In the genomic region with DNA sequence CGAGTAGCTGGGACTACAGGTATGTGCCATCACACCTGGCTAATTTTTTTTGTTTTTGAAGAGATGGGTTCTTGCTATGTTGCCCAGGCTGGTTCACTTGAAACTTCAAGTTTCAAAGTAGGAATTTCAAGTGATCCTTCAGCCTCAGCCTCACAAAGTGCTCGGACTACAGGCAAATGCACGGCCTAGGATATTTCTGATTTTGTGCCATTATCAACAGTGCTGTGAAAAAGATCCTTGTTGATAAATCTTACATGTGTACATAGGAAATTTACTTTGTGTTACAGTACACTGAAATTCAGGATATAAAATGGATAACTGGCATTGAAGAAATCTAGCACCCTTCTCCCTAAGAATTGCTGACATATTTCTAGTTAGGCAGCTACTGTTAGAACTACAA, we compare ENCODE assay signal across 16 cellular contexts.
DNase-seq lines count a peak whose midpoint lies in the region; ATAC-seq and TF ChIP-seq lines count a peak whose summit lies in the region.
"Had no signal": no experiment of that assay in that cellular context is flagged by ENCODE, and none has a peak within 500 bp of the region (broad histone marks: within the 10 kb centered on the region; RNA-seq: fewer than 3 reads in every experiment).

No MANE protein-coding gene starts in this region.

- H3K27me3 ChIP-seq in GM23248 (replicated peaks; ENCODE audit: insufficient read depth) (no peaks in the 10 kb centered on the region), WERI-Rb-1 (ENCODE audit: insufficient read depth, low read depth, severe bottlenecking) (no peaks in the 10 kb centered on the region), neural progenitor cell (no peaks in the 10 kb centered on the region)
- H3K27me3 ChIP-seq: BLaER1 treated with 17β-estradiol and CSF1 and Interleukin-3, amounts not matched to agents 10 nM and 100 nM had no signal

- H2AFZ ChIP-seq in GM23248 (no peak overlapping the region), neural progenitor cell (replicated peaks) (no peak overlapping the region)
- H2AFZ ChIP-seq: GM23338 had no signal

- peaks cover 20% of the 10 kb centered on the region for H3K9me3 Mint-ChIP-seq in T-helper 1 cell treated with Interleukin-12 subunit alpha and Interleukin-12 subunit beta and Interleukin-4 antibody, amounts not matched to agents 30 μg/mL and 1 μg/mL, for 36 hours
- no peaks in the 10 kb centered on the region for H3K9me3 Mint-ChIP-seq in neural progenitor cell
- H3K9me3 Mint-ChIP-seq: GM23338 had no signal

- H3K4me1 ChIP-seq in GM23248 (ENCODE audit: insufficient read depth) (peaks cover 47% of the 10 kb centered on the region), neural progenitor cell (peaks cover 29% of the 10 kb centered on the region)

- peak overlapping the region; percentile 16 for H3K27ac Mint-ChIP-seq in T-helper 1 cell treated with Interleukin-12 subunit alpha and Interleukin-12 subunit beta and Interleukin-4 antibody, amounts not matched to agents 30 μg/mL and 1 μg/mL, for 36 hours
- H3K27ac Mint-ChIP-seq in neural progenitor cell, result no peak overlapping the region
- H3K27ac Mint-ChIP-seq: CD4-positive, CD25-positive, alpha-beta regulatory T cell; GM23338 had no signal

- H3K4me2 ChIP-seq in GM23248 (ENCODE audit: unreplicated experiment), result no peak overlapping the region
- no peak overlapping the region for H3K4me2 ChIP-seq in neural progenitor cell
- H3K4me2 ChIP-seq: GM23338 had no signal

- ATAC-seq in HG03469 (IDR thresholded peaks at IDR 0.05; ENCODE audit: unreplicated experiment) (no peak), GM21737 (IDR thresholded peaks at IDR 0.05; ENCODE audit: unreplicated experiment) (no peak)
- ATAC-seq: GM12878, GM23338 had no signal

- 88 to 97% methylated on average over 3 of the region's 3 CpGs for WGBS in GM23248 (ENCODE audit: low coverage in 1 of 2, low lambda C conversion rate in 2 of 2, missing lambda C conversion rate in 2 of 2), 2 experiments

- H3K9me2 ChIP-seq in GM23248 (ENCODE audit: insufficient read depth), result no peaks in the 10 kb centered on the region

- peaks cover 30% of the 10 kb centered on the region for H3K4me1 Mint-ChIP-seq in T-helper 1 cell treated with Interleukin-12 subunit alpha and Interleukin-12 subunit beta and Interleukin-4 antibody, amounts not matched to agents 30 μg/mL and 1 μg/mL, for 36 hours (ENCODE audit: low read depth)
- peaks cover 12% of the 10 kb centered on the region for H3K4me1 Mint-ChIP-seq in neural progenitor cell
- H3K4me1 Mint-ChIP-seq: GM23338 had no signal

- no peak overlapping the region for H3K4me3 ChIP-seq in GM23248
- H3K4me3 ChIP-seq in WERI-Rb-1 (ENCODE audit: low read depth, low read length), result no peak overlapping the region
- no peak overlapping the region for H3K4me3 ChIP-seq in neural progenitor cell
- H3K4me3 ChIP-seq: BLaER1 treated with 17β-estradiol and CSF1 and Interleukin-3, amounts not matched to agents 10 nM and 100 nM; GM12878; GM23338 had no signal

- H3K9me3 ChIP-seq in GM23248 (ENCODE audit: low read depth) (no peaks in the 10 kb centered on the region), WERI-Rb-1 (ENCODE audit: severe bottlenecking) (peaks cover 2% of the 10 kb centered on the region), neural progenitor cell (ENCODE audit: low read depth) (no peaks in the 10 kb centered on the region)

- peaks cover 59% of the 10 kb centered on the region for H3F3A ChIP-seq in GM23248 (ENCODE audit: insufficient read depth)
- peaks cover 18% of the 10 kb centered on the region for H3F3A ChIP-seq in neural progenitor cell (ENCODE audit: low read depth)

- H3K36me3 Mint-ChIP-seq in T-helper 1 cell treated with Interleukin-12 subunit alpha and Interleukin-12 subunit beta and Interleukin-4 antibody, amounts not matched to agents 30 μg/mL and 1 μg/mL, for 36 hours (ENCODE audit: low read depth), result peaks cover 14% of the 10 kb centered on the region
- no peaks in the 10 kb centered on the region for H3K36me3 Mint-ChIP-seq in neural progenitor cell
- H3K36me3 Mint-ChIP-seq: CD4-positive, CD25-positive, alpha-beta regulatory T cell had no signal

- no peak for TF ChIP-seq CTCF in WERI-Rb-1 (IDR thresholded peaks at IDR 0.05; ENCODE audit: low read depth, low read length)
- no peak for TF ChIP-seq CTCF in neural progenitor cell (IDR thresholded peaks at IDR 0.05)

- peaks cover 5% of the 10 kb centered on the region for H3K27me3 Mint-ChIP-seq in T-helper 1 cell treated with Interleukin-12 subunit alpha and Interleukin-12 subunit beta and Interleukin-4 antibody, amounts not matched to agents 30 μg/mL and 1 μg/mL, for 36 hours (ENCODE audit: low read depth)
- H3K27me3 Mint-ChIP-seq in neural progenitor cell (ENCODE audit: insufficient read depth, low read depth), result no peaks in the 10 kb centered on the region

- H3K79me2 ChIP-seq in GM23248 (ENCODE audit: insufficient read depth) (no peaks in the 10 kb centered on the region), neural progenitor cell (ENCODE audit: low read depth) (no peaks in the 10 kb centered on the region)

- peak overlapping the region; percentile 58; the same call in 1 of the 2 replicates for H3K27ac ChIP-seq in GM23248
- peak overlapping the region; percentile 88 for H3K27ac ChIP-seq in WERI-Rb-1
- H3K27ac ChIP-seq in neural progenitor cell, result peak overlapping the region; percentile 72
- H3K27ac ChIP-seq: 22Rv1 had no signal

- DNase-seq in T-helper 1 cell (no peak), GM23248 (no peak), WERI-Rb-1 (no peak), neural progenitor cell (ENCODE audit: low spot score) (no peak)
- DNase-seq in stimulated activated CD4-positive, alpha-beta T cell treated with anti-CD3 and anti-CD28 coated beads, Interleukin-4, amount 100 ng/mL, for 24 hours, result no peak
- DNase-seq: AML-193; CD4-positive, CD25-positive, alpha-beta regulatory T cell; DMS53; H7 had no signal

- no peak overlapping the region for H3K4me3 Mint-ChIP-seq in T-helper 1 cell treated with Interleukin-12 subunit alpha and Interleukin-12 subunit beta and Interleukin-4 antibody, amounts not matched to agents 30 μg/mL and 1 μg/mL, for 36 hours
- H3K4me3 Mint-ChIP-seq in neural progenitor cell, result no peak overlapping the region
- H3K4me3 Mint-ChIP-seq: CD4-positive, CD25-positive, alpha-beta regulatory T cell; GM23338 had no signal

- H3K36me3 ChIP-seq in GM23248 (ENCODE audit: low read depth) (no peaks in the 10 kb centered on the region), WERI-Rb-1 (no peaks in the 10 kb centered on the region), neural progenitor cell (no peaks in the 10 kb centered on the region)
- H3K36me3 ChIP-seq: BLaER1 treated with 17β-estradiol and CSF1 and Interleukin-3, amounts not matched to agents 10 nM and 100 nM had no signal

- H3K9ac ChIP-seq in GM23248 (no peak overlapping the region), neural progenitor cell (no peak overlapping the region)

- in situ Hi-C loops in GM23248 (cut with MboI), result no loop called here

- H4K20me1 ChIP-seq in GM23248 (ENCODE audit: insufficient read depth), result no peaks in the 10 kb centered on the region
- H4K20me1 ChIP-seq in neural progenitor cell (ENCODE audit: low read depth), result no peaks in the 10 kb centered on the region
- H4K20me1 ChIP-seq: BLaER1 treated with 17β-estradiol and CSF1 and Interleukin-3, amounts not matched to agents 10 nM and 100 nM had no signal
